8 cellular contexts compared by ENCODE assay signal in the genomic region with DNA sequence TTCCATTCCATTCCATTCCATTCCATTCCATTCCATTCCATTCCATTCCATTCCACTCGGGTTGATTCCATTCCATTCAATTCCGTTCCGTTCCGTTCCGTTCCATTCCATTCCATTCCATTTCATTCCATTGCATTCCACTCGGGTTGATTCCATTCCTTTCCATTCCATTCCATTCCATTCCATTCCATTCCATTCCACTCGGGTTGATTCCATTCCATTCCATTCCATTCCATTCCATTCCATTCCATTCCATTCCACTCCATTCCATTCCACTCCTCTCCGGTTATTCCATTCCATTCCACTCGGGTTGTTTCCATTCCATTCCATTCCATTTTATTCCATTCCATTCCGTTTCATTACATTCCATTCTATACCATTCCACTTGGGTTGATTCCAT.
DNase-seq lines count a peak whose midpoint lies in the region; ATAC-seq, FAIRE-seq and TF ChIP-seq lines count a peak whose summit lies in the region.
"Not testable (repeated sequence)": the region's sequence is repeated elsewhere in the genome, so short reads cannot be mapped to it uniquely, and the experiment has no call there.

No MANE protein-coding gene starts in this region.

- not testable (repeated sequence) for H3K4me3 Mint-ChIP-seq in activated naive CD8-positive, alpha-beta T cell treated with anti-CD3 and anti-CD28 coated beads, Interleukin-2, amount 50 U/mL, for 24 hours; stimulated activated naive CD8-positive, alpha-beta T cell treated with anti-CD3 and anti-CD28 coated beads, Interleukin-15, Interleukin-2, amounts not matched to agents 100 ng/mL and 50 ng/mL, for 24 hours

- H3K9me2 ChIP-seq in HCT116 (ENCODE audit: insufficient read depth): not testable (repeated sequence)

- H4K20me1 ChIP-seq in HCT116 (ENCODE audit: insufficient read depth); HepG2 (ENCODE audit: insufficient read depth, low read length): not testable (repeated sequence)

- H3K4me2 ChIP-seq in HCT116 (ENCODE audit: low read length); HepG2 (ENCODE audit: low read depth, low read length): not testable (repeated sequence)

- DNase-seq in HCT116 (ENCODE audit: low read depth, low spot score); activated naive CD8-positive, alpha-beta T cell treated with anti-CD3 and anti-CD28 coated beads, Interleukin-2, amount 50 U/mL, for 24 hours; HepG2 (ENCODE audit: low spot score): not testable (repeated sequence)

- H3K9me3 Mint-ChIP-seq in activated naive CD8-positive, alpha-beta T cell treated with anti-CD3 and anti-CD28 coated beads, Interleukin-2, amount 50 U/mL, for 24 hours: peaks cover 25% of the 10 kb centered on the region
- peaks cover 21% of the 10 kb centered on the region for H3K9me3 Mint-ChIP-seq in stimulated activated naive CD8-positive, alpha-beta T cell treated with anti-CD3 and anti-CD28 coated beads, Interleukin-15, Interleukin-2, amounts not matched to agents 100 ng/mL and 50 ng/mL, for 24 hours

- POLR2A ChIA-PET in HCT116 (lab: Charles Lee); HepG2 (lab: Yijun Ruan, JAX): not testable (repeated sequence)

- not testable (repeated sequence) for H3K27me3 ChIP-seq in HCT116 (ENCODE audit: insufficient read depth, low read length); HepG2 (ENCODE audit: control insufficient read depth in 1 of 2, insufficient read depth in 2 of 2, low read length in 2 of 2)

- in situ Hi-C loops in HepG2 (cut with HindIII; ENCODE audit: extremely low pct_ligation_motif_present, low pct_unique_long_range_greater_than_20kb): not testable (repeated sequence)

- FAIRE-seq in HepG2 (lab: Jason Lieb, UNC): not testable (repeated sequence)

- not testable (repeated sequence) for H3K9ac ChIP-seq in HCT116 (ENCODE audit: low read length); HepG2 (ENCODE audit: insufficient read depth, low read depth, low read length)

- not testable (repeated sequence) for H3K9me3 ChIP-seq in HCT116 (ENCODE audit: control insufficient read depth in 1 of 2, insufficient read depth in 1 of 2, low read depth in 1 of 2, low read length in 2 of 2); HepG2 (ENCODE audit: low read length)

- RAD21 ChIA-PET in HCT116 (lab: Charles Lee; ENCODE audit: low non-redundant PET in 1 of 2, low total read pairs in 2 of 2, uncharacterized antibody in 2 of 2, unreplicated experiment in 2 of 2): not testable (repeated sequence)

- H3K27me3 Mint-ChIP-seq in activated naive CD8-positive, alpha-beta T cell treated with anti-CD3 and anti-CD28 coated beads, Interleukin-2, amount 50 U/mL, for 24 hours; stimulated activated naive CD8-positive, alpha-beta T cell treated with anti-CD3 and anti-CD28 coated beads, Interleukin-15, Interleukin-2, amounts not matched to agents 100 ng/mL and 50 ng/mL, for 24 hours: not testable (repeated sequence)

- H2AFZ ChIP-seq in HCT116 (ENCODE audit: low read depth, low read length, poor library complexity, severe bottlenecking); HepG2 (ENCODE audit: low read length): not testable (repeated sequence)

- CTCF ChIA-PET in HCT116 (lab: Charles Lee); HepG2 (lab: Yijun Ruan, JAX; ENCODE audit: low intra/inter-chr PET ratio, low total read pairs): not testable (repeated sequence)

- peaks cover 14% of the 10 kb centered on the region for H3K36me3 Mint-ChIP-seq in activated naive CD8-positive, alpha-beta T cell treated with anti-CD3 and anti-CD28 coated beads, Interleukin-2, amount 50 U/mL, for 24 hours (ENCODE audit: low read depth)
- H3K36me3 Mint-ChIP-seq in stimulated activated naive CD8-positive, alpha-beta T cell treated with anti-CD3 and anti-CD28 coated beads, Interleukin-15, Interleukin-2, amounts not matched to agents 100 ng/mL and 50 ng/mL, for 24 hours (ENCODE audit: low read depth): peaks cover 20% of the 10 kb centered on the region

- not testable (repeated sequence) for H3K27ac Mint-ChIP-seq in activated naive CD8-positive, alpha-beta T cell treated with anti-CD3 and anti-CD28 coated beads, Interleukin-2, amount 50 U/mL, for 24 hours
- peak overlapping the region; percentile 1 for H3K27ac Mint-ChIP-seq in stimulated activated naive CD8-positive, alpha-beta T cell treated with anti-CD3 and anti-CD28 coated beads, Interleukin-15, Interleukin-2, amounts not matched to agents 100 ng/mL and 50 ng/mL, for 24 hours

- not testable (repeated sequence) for TF ChIP-seq EP300 in HepG2 (IDR thresholded peaks at IDR 0.05; ENCODE audit: low read depth in 2 of 2, low read length in 2 of 2); HepG2 (CRISPR knock-in tag; IDR thresholded peaks at IDR 0.05; ENCODE audit: borderline replicate concordance)

- not testable (repeated sequence) for H3K4me1 ChIP-seq in HCT116 (ENCODE audit: control insufficient read depth in 1 of 2, insufficient read depth in 2 of 2, low read length in 2 of 2); HepG2 (ENCODE audit: insufficient read depth, low read length)

- ATAC-seq in GM18861 (IDR thresholded peaks at IDR 0.05; ENCODE audit: unreplicated experiment) (peak; percentile 53), GM19467 (IDR thresholded peaks at IDR 0.05; ENCODE audit: unreplicated experiment) (peak; percentile 64), HCT116 (peak; percentile 69; the same call in 1 of the 2 replicates), HG03025 (IDR thresholded peaks at IDR 0.05; ENCODE audit: low FRiP score, unreplicated experiment) (peak; percentile 50), HG03442 (IDR thresholded peaks at IDR 0.05; ENCODE audit: unreplicated experiment) (peak; percentile 44), HepG2 (peak; percentile 79)
- peak; percentile 55 for ATAC-seq in activated naive CD8-positive, alpha-beta T cell treated with anti-CD3 and anti-CD28 coated beads, Interleukin-2, amount 50 U/mL, for 24 hours

- not testable (repeated sequence) for H3K36me3 ChIP-seq in HCT116 (ENCODE audit: control insufficient read depth in 1 of 2, insufficient read depth in 2 of 2, low read length in 2 of 2); HepG2 (replicated peaks in 1 of 2; ENCODE audit: control insufficient read depth in 1 of 2, insufficient read depth in 2 of 2, low read length in 2 of 2)

- BruUV-seq in HCT116 (replicated peaks; lab: Mats Ljungman, UMichigan); HepG2 (replicated peaks; lab: Mats Ljungman, UMichigan): not testable (repeated sequence)

- TF ChIP-seq CTCF in HCT116 (IDR thresholded peaks at IDR 0.05 in 2 of 3, conservative IDR thresholded peaks at IDR 0.05 in 1 of 3; ENCODE audit: borderline replicate concordance in 1 of 3, insufficient read depth in 1 of 3, low read depth in 2 of 3, low read length in 2 of 3); HepG2 (CRISPR knock-in tag; IDR thresholded peaks at IDR 0.05): not testable (repeated sequence)

- not testable (repeated sequence) for H3K79me2 ChIP-seq in HCT116 (ENCODE audit: insufficient read depth, low read length); HepG2 (ENCODE audit: insufficient read depth, low read length)

- not testable (repeated sequence) for H3K4me3 ChIP-seq in HCT116 (replicated peaks in 1 of 2; ENCODE audit: low read depth in 1 of 2, low read length in 2 of 2); HepG2 (replicated peaks in 1 of 3; ENCODE audit: insufficient read depth in 1 of 3, low read depth in 2 of 3, low read length in 3 of 3)

- not testable (repeated sequence) for TF ChIP-seq RAD21 in HCT116 (IDR thresholded peaks at IDR 0.05; ENCODE audit: low read depth); HepG2 (CRISPR knock-in tag; IDR thresholded peaks at IDR 0.05)

- intact Hi-C loops in HCT116 (cut with micrococcal nuclease); HepG2 (cut with micrococcal nuclease; ENCODE audit: unreplicated experiment): not testable (repeated sequence)

- WGBS in HepG2 (ENCODE audit: low lambda C conversion rate): 7% methylated on average over 9 of the region's 10 CpGs

- not testable (repeated sequence) for H3K27ac ChIP-seq in HCT116 (ENCODE audit: low read depth, low read length); HepG2 (ENCODE audit: extremely low read length, insufficient read depth, low read length)

- TF ChIP-seq POLR2A in HCT116 (IDR thresholded peaks at IDR 0.05; ENCODE audit: borderline replicate concordance, extremely low read depth, insufficient read depth, insufficient read length); HepG2 (IDR thresholded peaks at IDR 0.05; ENCODE audit: insufficient read depth in 1 of 2, low read depth in 2 of 2, low read length in 2 of 2): not testable (repeated sequence)

- not testable (repeated sequence) for H3K4me1 Mint-ChIP-seq in activated naive CD8-positive, alpha-beta T cell treated with anti-CD3 and anti-CD28 coated beads, Interleukin-2, amount 50 U/mL, for 24 hours; stimulated activated naive CD8-positive, alpha-beta T cell treated with anti-CD3 and anti-CD28 coated beads, Interleukin-15, Interleukin-2, amounts not matched to agents 100 ng/mL and 50 ng/mL, for 24 hours (ENCODE audit: low read depth)
